In the genomic region with DNA sequence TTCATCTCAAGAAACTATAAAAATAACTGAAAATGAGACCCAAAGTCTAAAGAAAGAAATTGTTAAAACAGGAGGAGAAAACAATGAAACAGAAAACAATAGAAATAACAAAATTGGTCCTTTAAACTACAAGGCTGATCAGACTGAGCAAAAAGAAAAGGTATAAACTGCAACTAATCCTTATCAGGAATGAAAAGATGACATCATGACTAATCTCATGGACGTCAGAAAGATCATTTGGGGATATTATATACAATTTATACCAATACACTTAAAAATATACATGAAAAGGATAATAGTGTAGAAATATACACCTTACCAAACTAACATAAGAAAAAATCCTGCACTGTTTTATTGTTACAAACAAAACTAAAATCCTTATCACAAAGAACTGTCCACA, we compare ENCODE assay signal across 8 cellular contexts.
"Had no signal": no experiment of that assay in that cellular context is flagged by ENCODE, and none has a peak within 500 bp of the region (broad histone marks: within the 10 kb centered on the region; RNA-seq: fewer than 3 reads in every experiment).

No MANE protein-coding gene starts in this region.

- FAIRE-seq: G401.6, GM12878, GM12891, GM12892, GM18507, GM19239 had no signal

- H3K4me3 ChIP-seq: GM12878 had no signal

- ATAC-seq: GM12878 had no signal

- DNase-seq: GDM1, GF-D8 had no signal
